In genomic region chr13:22372261-22372660, GRCh38 we compare ENCODE assay signal across 19 cellular contexts.
"Had no signal": no experiment of that assay in that cellular context is flagged by ENCODE, and none has a peak within 500 bp of the region (broad histone marks: within the 10 kb centered on the region; RNA-seq: fewer than 3 reads in every experiment).

No MANE protein-coding gene starts in this region.

- H3K27me3 Mint-ChIP-seq: dendritic cell treated with granulocyte-macrophage colony-stimulating factor and Interleukin-4, amounts not matched to agents 40 ng/mL and 50 ng/mL, for 4 days; effector memory CD8-positive, alpha-beta T cell; naive B cell had no signal

- H3K36me3 ChIP-seq: esophagus squamous epithelium, sigmoid colon, suprapubic skin, thyroid gland, upper lobe of left lung, uterus had no signal

- H3K4me3 ChIP-seq: esophagus squamous epithelium, lung, sigmoid colon, skin epidermis, suprapubic skin, thyroid gland, upper lobe of left lung, uterus had no signal

- FAIRE-seq: colon had no signal

- ATAC-seq: effector memory CD8-positive, alpha-beta T cell; foreskin keratinocyte; left colon; left ventricle myocardium superior had no signal

- DNase-seq: effector memory CD8-positive, alpha-beta T cell; esophagus squamous epithelium; foreskin keratinocyte; left colon; left ventricle myocardium superior; mesenchymal stem cell; naive B cell; nephron progenitor cell; sigmoid colon; stimulated activated naive CD4-positive, alpha-beta T cell treated with Interleukin-2 at 50 U/mL for 16 hours; thyroid gland; upper lobe of left lung; uterus had no signal

- H3K4me1 ChIP-seq: esophagus squamous epithelium, foreskin keratinocyte, parathyroid adenoma, sigmoid colon, suprapubic skin, thyroid gland, upper lobe of left lung, uterus had no signal

- H3K27ac ChIP-seq: esophagus squamous epithelium, foreskin keratinocyte, parathyroid adenoma, sigmoid colon, skin epidermis, suprapubic skin, thyroid gland, upper lobe of left lung, uterus had no signal

- H3K9me3 ChIP-seq: thyroid gland, uterus had no signal

- H2AFZ ChIP-seq: parathyroid adenoma had no signal

- H3K4me1 Mint-ChIP-seq: naive B cell, nephron progenitor cell had no signal

- H3K27me3 ChIP-seq: esophagus squamous epithelium, foreskin keratinocyte, sigmoid colon, suprapubic skin, thyroid gland, upper lobe of left lung, uterus had no signal

- H3K4me3 Mint-ChIP-seq: dendritic cell treated with granulocyte-macrophage colony-stimulating factor and Interleukin-4, amounts not matched to agents 40 ng/mL and 50 ng/mL, for 4 days; effector memory CD8-positive, alpha-beta T cell; naive B cell; nephron progenitor cell had no signal

- H3K9ac ChIP-seq: parathyroid adenoma had no signal

- H3K27ac Mint-ChIP-seq: dendritic cell treated with granulocyte-macrophage colony-stimulating factor and Interleukin-4, amounts not matched to agents 40 ng/mL and 50 ng/mL, for 4 days; effector memory CD8-positive, alpha-beta T cell; naive B cell; nephron progenitor cell had no signal

- H3K79me2 ChIP-seq: parathyroid adenoma had no signal
